29 cellular contexts compared by ENCODE assay signal in the genomic region with DNA sequence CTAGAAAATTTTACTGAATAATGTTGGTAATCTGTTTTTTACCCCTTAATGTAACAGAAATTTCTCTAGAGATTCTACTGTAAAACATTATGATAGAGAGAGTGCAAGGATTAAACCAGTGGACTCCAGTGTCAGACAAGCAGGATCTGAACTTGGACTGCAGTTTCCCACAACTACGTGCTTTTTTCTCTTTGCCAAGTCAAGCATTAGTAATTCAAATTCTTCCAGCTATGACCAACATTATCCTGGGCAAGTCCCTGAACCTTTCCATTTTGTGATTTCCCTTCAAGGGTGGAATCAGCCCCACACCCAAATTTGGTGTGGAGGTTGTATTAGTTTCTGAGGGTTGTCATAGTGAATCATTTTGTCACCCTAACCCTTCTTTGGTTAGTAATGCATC.
A peak's percentile ranks its signal among the peaks of the same experiment; 100 is the strongest.
DNase-seq lines count a peak whose midpoint lies in the region; ATAC-seq, FAIRE-seq and TF ChIP-seq lines count a peak whose summit lies in the region.
"Had no signal": no experiment of that assay in that cellular context is flagged by ENCODE, and none has a peak within 500 bp of the region (broad histone marks: within the 10 kb centered on the region; RNA-seq: fewer than 3 reads in every experiment).

No MANE protein-coding gene starts in this region.

- no peaks in the 10 kb centered on the region for H3F3A ChIP-seq in GM23338 (replicated peaks; ENCODE audit: low read depth)

- H3K4me3 ChIP-seq in astrocyte of the cerebellum (ENCODE audit: low read depth, low read length) (no peak overlapping the region), astrocyte of the spinal cord (ENCODE audit: low read depth, low read length) (no peak overlapping the region), GM23338 (no peak overlapping the region)
- H3K4me3 ChIP-seq: A549; BLaER1 treated with 17β-estradiol and CSF1 and Interleukin-3, amounts not matched to agents 10 nM and 100 nM; GM12878 had no signal

- no peaks in the 10 kb centered on the region for H3K36me3 Mint-ChIP-seq in GM23338 (ENCODE audit: low read depth)
- H3K36me3 Mint-ChIP-seq: CD8-positive, alpha-beta T cell had no signal

- no peaks in the 10 kb centered on the region for H3K79me2 ChIP-seq in GM23338 (replicated peaks; ENCODE audit: insufficient read depth)

- no peak for DNase-seq in D721Med (ENCODE audit: insufficient read length, low spot score)
- peak; percentile 28 for DNase-seq in astrocyte of the cerebellum (ENCODE audit: low read depth)
- DNase-seq in astrocyte of the spinal cord (ENCODE audit: low read depth, low spot score): peak; percentile 52
- peak; percentile 2 for DNase-seq in kidney tubule cell (ENCODE audit: low spot score)
- DNase-seq in HuH-7.5 (ENCODE audit: low spot score): no peak
- no peak for DNase-seq in GM23338 (ENCODE audit: low spot score)
- DNase-seq: AML-193; Caco-2; Calu3; CD4-positive, alpha-beta T cell; CD8-positive, alpha-beta T cell; DMS 273 treated with DMSO at 0.1 percent for 48 hours; DMS153; DMS53; DMS79; DND-41; EL; GDM1 had no signal

- FAIRE-seq in D721Med (lab: Jason Lieb, UNC): peak; percentile 25
- FAIRE-seq: A549, GM12878, GM12892, GM18507, GM19239 had no signal

- no peaks in the 10 kb centered on the region for H3K27me3 ChIP-seq in GM23338 (ENCODE audit: insufficient read depth)
- H3K27me3 ChIP-seq: BLaER1 treated with 17β-estradiol and CSF1 and Interleukin-3, amounts not matched to agents 10 nM and 100 nM had no signal

- in situ Hi-C loops in astrocyte of the cerebellum (cut with HindIII; ENCODE audit: low sequenced_read_pairs): no loop called here
- in situ Hi-C loops in astrocyte of the spinal cord (cut with HindIII; ENCODE audit: low sequenced_read_pairs): no loop called here

- no peak overlapping the region for H2AFZ ChIP-seq in GM23338

- H3K27ac Mint-ChIP-seq in GM23338: no peak overlapping the region
- H3K27ac Mint-ChIP-seq: B cell; CD4-positive, alpha-beta T cell; CD8-positive, alpha-beta T cell had no signal

- H3K4me3 Mint-ChIP-seq in GM23338: no peak overlapping the region
- H3K4me3 Mint-ChIP-seq: B cell; CD4-positive, alpha-beta T cell; CD8-positive, alpha-beta T cell had no signal

- no peaks in the 10 kb centered on the region for H3K4me1 Mint-ChIP-seq in GM23338
- H3K4me1 Mint-ChIP-seq: B cell had no signal

- no peaks in the 10 kb centered on the region for H3K4me1 ChIP-seq in GM23338 (ENCODE audit: insufficient read depth)
- H3K4me1 ChIP-seq: A549; BLaER1 treated with 17β-estradiol and CSF1 and Interleukin-3, amounts not matched to agents 10 nM and 100 nM; Caco-2 had no signal

- peaks cover 8% of the 10 kb centered on the region; the same call in 2 of the 3 replicates for H3K9me3 Mint-ChIP-seq in GM23338

- H3K27ac ChIP-seq in GM23338 (ENCODE audit: low read depth): no peak overlapping the region
- H3K27ac ChIP-seq: 22Rv1; A549; BLaER1 treated with 17β-estradiol and CSF1 and Interleukin-3, amounts not matched to agents 10 nM and 100 nM; C4-2B had no signal

- ATAC-seq in HG03460 (IDR thresholded peaks at IDR 0.05; ENCODE audit: unreplicated experiment) (no peak), GM23338 (no peak), HG03442 (IDR thresholded peaks at IDR 0.05; ENCODE audit: unreplicated experiment) (no peak)
- ATAC-seq: A549; CD8-positive, alpha-beta T cell; GM12878 had no signal

- H3K27me3 Mint-ChIP-seq in GM23338 (ENCODE audit: insufficient read depth, low read depth, poor library complexity): peaks cover 4% of the 10 kb centered on the region
- H3K27me3 Mint-ChIP-seq: B cell; CD4-positive, alpha-beta T cell had no signal

- no peaks in the 10 kb centered on the region for H3K36me3 ChIP-seq in GM23338 (ENCODE audit: insufficient read depth)
- H3K36me3 ChIP-seq: BLaER1 treated with 17β-estradiol and CSF1 and Interleukin-3, amounts not matched to agents 10 nM and 100 nM had no signal

- no peak overlapping the region for H3K4me2 ChIP-seq in GM23338
- H3K4me2 ChIP-seq: A549; BLaER1 treated with 17β-estradiol and CSF1 and Interleukin-3, amounts not matched to agents 10 nM and 100 nM had no signal

- no peaks in the 10 kb centered on the region for H4K20me1 ChIP-seq in GM23338 (replicated peaks; ENCODE audit: insufficient read depth)
- H4K20me1 ChIP-seq: BLaER1 treated with 17β-estradiol and CSF1 and Interleukin-3, amounts not matched to agents 10 nM and 100 nM had no signal

- TF ChIP-seq CTCF in D721Med (IDR thresholded peaks at IDR 0.05; ENCODE audit: insufficient read depth, missing control alignments) (no peak), astrocyte of the cerebellum (IDR thresholded peaks at IDR 0.05; ENCODE audit: low read depth, low read length, missing control alignments) (no peak), astrocyte of the spinal cord (IDR thresholded peaks at IDR 0.05; ENCODE audit: low read depth, low read length) (no peak), GM23338 (conservative IDR thresholded peaks at IDR 0.05; ENCODE audit: low read depth in 2 of 2) (no peak)

- H3K9me2 ChIP-seq in GM23338 (ENCODE audit: insufficient read depth): peaks cover 14% of the 10 kb centered on the region; the same call in 1 of the 2 replicates

TF ChIP-seq in GM23338, 12 proteins besides CTCF, POLR2A, EP300 and RAD21 (continues in another document):
- TF ChIP-seq, protein P1, sequence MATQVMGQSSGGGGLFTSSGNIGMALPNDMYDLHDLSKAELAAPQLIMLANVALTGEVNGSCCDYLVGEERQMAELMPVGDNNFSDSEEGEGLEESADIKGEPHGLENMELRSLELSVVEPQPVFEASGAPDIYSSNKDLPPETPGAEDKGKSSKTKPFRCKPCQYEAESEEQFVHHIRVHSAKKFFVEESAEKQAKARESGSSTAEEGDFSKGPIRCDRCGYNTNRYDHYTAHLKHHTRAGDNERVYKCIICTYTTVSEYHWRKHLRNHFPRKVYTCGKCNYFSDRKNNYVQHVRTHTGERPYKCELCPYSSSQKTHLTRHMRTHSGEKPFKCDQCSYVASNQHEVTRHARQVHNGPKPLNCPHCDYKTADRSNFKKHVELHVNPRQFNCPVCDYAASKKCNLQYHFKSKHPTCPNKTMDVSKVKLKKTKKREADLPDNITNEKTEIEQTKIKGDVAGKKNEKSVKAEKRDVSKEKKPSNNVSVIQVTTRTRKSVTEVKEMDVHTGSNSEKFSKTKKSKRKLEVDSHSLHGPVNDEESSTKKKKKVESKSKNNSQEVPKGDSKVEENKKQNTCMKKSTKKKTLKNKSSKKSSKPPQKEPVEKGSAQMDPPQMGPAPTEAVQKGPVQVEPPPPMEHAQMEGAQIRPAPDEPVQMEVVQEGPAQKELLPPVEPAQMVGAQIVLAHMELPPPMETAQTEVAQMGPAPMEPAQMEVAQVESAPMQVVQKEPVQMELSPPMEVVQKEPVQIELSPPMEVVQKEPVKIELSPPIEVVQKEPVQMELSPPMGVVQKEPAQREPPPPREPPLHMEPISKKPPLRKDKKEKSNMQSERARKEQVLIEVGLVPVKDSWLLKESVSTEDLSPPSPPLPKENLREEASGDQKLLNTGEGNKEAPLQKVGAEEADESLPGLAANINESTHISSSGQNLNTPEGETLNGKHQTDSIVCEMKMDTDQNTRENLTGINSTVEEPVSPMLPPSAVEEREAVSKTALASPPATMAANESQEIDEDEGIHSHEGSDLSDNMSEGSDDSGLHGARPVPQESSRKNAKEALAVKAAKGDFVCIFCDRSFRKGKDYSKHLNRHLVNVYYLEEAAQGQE (IDR thresholded peaks at IDR 0.05; ENCODE audit: unreplicated experiment): no peak
- no peak for TF ChIP-seq ZNF331 (CRISPR knock-in tag; IDR thresholded peaks at IDR 0.05; ENCODE audit: low read depth)
- TF ChIP-seq, protein P2, sequence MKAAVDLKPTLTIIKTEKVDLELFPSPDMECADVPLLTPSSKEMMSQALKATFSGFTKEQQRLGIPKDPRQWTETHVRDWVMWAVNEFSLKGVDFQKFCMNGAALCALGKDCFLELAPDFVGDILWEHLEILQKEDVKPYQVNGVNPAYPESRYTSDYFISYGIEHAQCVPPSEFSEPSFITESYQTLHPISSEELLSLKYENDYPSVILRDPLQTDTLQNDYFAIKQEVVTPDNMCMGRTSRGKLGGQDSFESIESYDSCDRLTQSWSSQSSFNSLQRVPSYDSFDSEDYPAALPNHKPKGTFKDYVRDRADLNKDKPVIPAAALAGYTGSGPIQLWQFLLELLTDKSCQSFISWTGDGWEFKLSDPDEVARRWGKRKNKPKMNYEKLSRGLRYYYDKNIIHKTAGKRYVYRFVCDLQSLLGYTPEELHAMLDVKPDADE (IDR thresholded peaks at IDR 0.05): no peak

Comparison
In these comparisons a context has a peak if more than half of its experiments do, and no peak if none do; other contexts are left out.
1. DNase-seq: peak in astrocyte of the cerebellum (single experiment), astrocyte of the spinal cord (single experiment) and kidney tubule cell (single experiment); none in D721Med (single experiment), HuH-7.5 (single experiment) and GM23338 (single experiment).